ENCODE assay signal across 8 cellular contexts in the genomic region with DNA sequence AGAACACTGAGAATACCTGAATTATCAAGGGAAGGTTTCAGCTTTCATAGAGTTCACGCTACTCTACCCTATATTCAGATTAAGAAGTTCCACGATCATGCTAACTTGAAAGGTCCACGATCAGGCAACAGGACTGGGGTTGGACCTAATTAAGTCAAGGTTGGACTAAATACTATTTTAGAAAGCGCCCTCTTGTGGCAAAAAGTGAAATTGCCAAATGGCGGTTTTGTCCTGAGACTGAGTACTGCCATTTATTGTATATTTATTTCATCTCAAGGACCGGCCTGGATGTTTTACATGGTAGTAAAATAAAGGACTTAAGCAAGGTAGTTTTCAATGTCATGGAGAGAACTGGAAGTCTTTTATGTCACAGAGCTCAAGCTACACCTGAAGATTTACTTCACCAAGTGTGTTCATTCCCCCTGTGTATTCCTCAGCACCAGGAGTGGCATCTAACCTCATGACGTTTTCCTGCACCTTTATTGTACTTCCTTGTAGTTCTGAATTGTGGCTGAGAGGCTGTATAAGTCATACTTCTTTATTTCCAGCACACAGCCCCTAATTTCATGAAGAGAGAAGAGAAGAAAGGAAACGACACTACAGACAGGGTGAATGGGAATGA. TPM values are rescaled to one million over a fixed set of nuclear protein-coding genes. Genes with fewer than 3 reads are reported as not detected.
DNase-seq lines count a peak whose midpoint lies in the region; ATAC-seq lines count a peak whose summit lies in the region.

No MANE protein-coding gene starts in this region.

- intact Hi-C loops in sciatic nerve (cut with DNase I) = no loop called here

- in situ Hi-C loops in G401 (cut with HindIII; ENCODE audit: low sequenced_read_pairs) = no loop called here

- DNase-seq in G401 (ENCODE audit: low spot score) = peak; percentile 22
- DNase-seq in OCI-M1 (lab: John Stamatoyannopoulos, UW) = peak; percentile 82
- DNase-seq in activated T-cell treated with anti-CD3 and anti-CD28 coated beads, Interleukin-2, amount 50 U/mL, for 24 hours = peak; percentile 50
- peak; percentile 39 for DNase-seq in foreskin melanocyte
- DNase-seq in sciatic nerve (ENCODE audit: low spot score) = peak; percentile 58

- H3K27me3 Mint-ChIP-seq in activated T-cell treated with anti-CD3 and anti-CD28 coated beads, Interleukin-2, amount 50 U/mL, for 24 hours = peaks cover 38% of the 10 kb centered on the region

- no peaks in the 10 kb centered on the region for H3K9me3 Mint-ChIP-seq in activated T-cell treated with anti-CD3 and anti-CD28 coated beads, Interleukin-2, amount 50 U/mL, for 24 hours

- no peak overlapping the region for H3K27ac Mint-ChIP-seq in activated T-cell treated with anti-CD3 and anti-CD28 coated beads, Interleukin-2, amount 50 U/mL, for 24 hours

- H3K4me1 Mint-ChIP-seq in activated T-cell treated with anti-CD3 and anti-CD28 coated beads, Interleukin-2, amount 50 U/mL, for 24 hours (ENCODE audit: low read depth) = no peaks in the 10 kb centered on the region

- peak; percentile 58 for ATAC-seq in HG02798 (IDR thresholded peaks at IDR 0.05; ENCODE audit: poor library complexity, unreplicated experiment)
- no peak for ATAC-seq in sciatic nerve
- ATAC-seq in GM19467 (IDR thresholded peaks at IDR 0.05; ENCODE audit: unreplicated experiment) = no peak
- ATAC-seq in HG02759 (IDR thresholded peaks at IDR 0.05; ENCODE audit: unreplicated experiment) = no peak

- no peak overlapping the region for H3K4me3 Mint-ChIP-seq in activated T-cell treated with anti-CD3 and anti-CD28 coated beads, Interleukin-2, amount 50 U/mL, for 24 hours

- no peaks in the 10 kb centered on the region for H3K36me3 Mint-ChIP-seq in activated T-cell treated with anti-CD3 and anti-CD28 coated beads, Interleukin-2, amount 50 U/mL, for 24 hours (ENCODE audit: low read depth)

RNA-seq across cellular contexts. Expression of a gene that starts 56.8 kb away (rescaled TPM):
- not detected in 2 replicates for total RNA-seq in G401 (2014; rRNA removed; shearing (Covaris generic))
- not detected for total RNA-seq in sciatic nerve

Comparison
In these comparisons a context has a peak if more than half of its experiments do, and no peak if none do; other contexts are left out.
1. DNase-seq: peak in every context shown above with its lines; median percentile 82 in OCI-M1; 58 in sciatic nerve; 50 in activated T-cell treated with anti-CD3 and anti-CD28 coated beads, Interleukin-2, amount 50 U/mL, for 24 hours; 39 in foreskin melanocyte; 22 in G401.